Comparison of ENCODE assay signal across 1 cellular context in the genomic region with DNA sequence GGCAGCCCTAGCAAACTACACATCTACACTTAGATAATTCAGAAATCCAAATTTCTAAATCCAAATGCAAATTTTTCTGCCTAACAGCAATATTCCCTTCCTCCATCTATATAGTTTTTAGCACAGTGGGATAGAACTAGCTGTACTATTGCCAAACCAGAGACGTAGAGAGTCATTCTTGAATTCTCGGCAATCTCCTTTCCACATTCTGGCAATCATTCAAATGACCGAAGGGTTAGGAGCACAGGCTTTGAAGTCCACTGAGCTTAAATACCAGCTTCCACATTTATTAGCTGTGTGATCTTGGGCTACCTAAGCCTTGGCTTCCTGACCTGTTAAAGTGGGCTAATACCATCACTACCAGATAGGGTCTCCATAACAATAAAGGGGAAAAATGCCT.
TF ChIP-seq lines count a peak whose summit lies in the region.

No MANE protein-coding gene starts in this region.

TF ChIP-seq in HepG2, 621 proteins besides CTCF, POLR2A, EP300 and RAD21:
- TF ChIP-seq GABPA (IDR thresholded peaks at IDR 0.05; ENCODE audit: low read depth, low read length) (no peak), GABPA (CRISPR knock-in tag; IDR thresholded peaks at IDR 0.05; ENCODE audit: low read depth) (no peak), RFXAP (CRISPR knock-in tag; IDR thresholded peaks at IDR 0.05; ENCODE audit: borderline replicate concordance) (no peak), TBX2 (CRISPR knock-in tag; IDR thresholded peaks at IDR 0.05; ENCODE audit: borderline replicate concordance) (no peak)
- TF ChIP-seq, protein P1, sequence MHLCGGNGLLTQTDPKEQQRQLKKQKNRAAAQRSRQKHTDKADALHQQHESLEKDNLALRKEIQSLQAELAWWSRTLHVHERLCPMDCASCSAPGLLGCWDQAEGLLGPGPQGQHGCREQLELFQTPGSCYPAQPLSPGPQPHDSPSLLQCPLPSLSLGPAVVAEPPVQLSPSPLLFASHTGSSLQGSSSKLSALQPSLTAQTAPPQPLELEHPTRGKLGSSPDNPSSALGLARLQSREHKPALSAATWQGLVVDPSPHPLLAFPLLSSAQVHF (CRISPR knock-in tag; IDR thresholded peaks at IDR 0.05) = no peak
- TF ChIP-seq, protein P2, sequence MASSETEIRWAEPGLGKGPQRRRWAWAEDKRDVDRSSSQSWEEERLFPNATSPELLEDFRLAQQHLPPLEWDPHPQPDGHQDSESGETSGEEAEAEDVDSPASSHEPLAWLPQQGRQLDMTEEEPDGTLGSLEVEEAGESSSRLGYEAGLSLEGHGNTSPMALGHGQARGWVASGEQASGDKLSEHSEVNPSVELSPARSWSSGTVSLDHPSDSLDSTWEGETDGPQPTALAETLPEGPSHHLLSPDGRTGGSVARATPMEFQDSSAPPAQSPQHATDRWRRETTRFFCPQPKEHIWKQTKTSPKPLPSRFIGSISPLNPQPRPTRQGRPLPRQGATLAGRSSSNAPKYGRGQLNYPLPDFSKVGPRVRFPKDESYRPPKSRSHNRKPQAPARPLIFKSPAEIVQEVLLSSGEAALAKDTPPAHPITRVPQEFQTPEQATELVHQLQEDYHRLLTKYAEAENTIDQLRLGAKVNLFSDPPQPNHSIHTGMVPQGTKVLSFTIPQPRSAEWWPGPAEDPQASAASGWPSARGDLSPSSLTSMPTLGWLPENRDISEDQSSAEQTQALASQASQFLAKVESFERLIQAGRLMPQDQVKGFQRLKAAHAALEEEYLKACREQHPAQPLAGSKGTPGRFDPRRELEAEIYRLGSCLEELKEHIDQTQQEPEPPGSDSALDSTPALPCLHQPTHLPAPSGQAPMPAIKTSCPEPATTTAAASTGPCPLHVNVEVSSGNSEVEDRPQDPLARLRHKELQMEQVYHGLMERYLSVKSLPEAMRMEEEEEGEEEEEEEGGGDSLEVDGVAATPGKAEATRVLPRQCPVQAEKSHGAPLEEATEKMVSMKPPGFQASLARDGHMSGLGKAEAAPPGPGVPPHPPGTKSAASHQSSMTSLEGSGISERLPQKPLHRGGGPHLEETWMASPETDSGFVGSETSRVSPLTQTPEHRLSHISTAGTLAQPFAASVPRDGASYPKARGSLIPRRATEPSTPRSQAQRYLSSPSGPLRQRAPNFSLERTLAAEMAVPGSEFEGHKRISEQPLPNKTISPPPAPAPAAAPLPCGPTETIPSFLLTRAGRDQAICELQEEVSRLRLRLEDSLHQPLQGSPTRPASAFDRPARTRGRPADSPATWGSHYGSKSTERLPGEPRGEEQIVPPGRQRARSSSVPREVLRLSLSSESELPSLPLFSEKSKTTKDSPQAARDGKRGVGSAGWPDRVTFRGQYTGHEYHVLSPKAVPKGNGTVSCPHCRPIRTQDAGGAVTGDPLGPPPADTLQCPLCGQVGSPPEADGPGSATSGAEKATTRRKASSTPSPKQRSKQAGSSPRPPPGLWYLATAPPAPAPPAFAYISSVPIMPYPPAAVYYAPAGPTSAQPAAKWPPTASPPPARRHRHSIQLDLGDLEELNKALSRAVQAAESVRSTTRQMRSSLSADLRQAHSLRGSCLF (CRISPR knock-in tag; IDR thresholded peaks at IDR 0.05; ENCODE audit: borderline replicate concordance) = no peak
